9 cellular contexts compared by ENCODE assay signal in the genomic region with DNA sequence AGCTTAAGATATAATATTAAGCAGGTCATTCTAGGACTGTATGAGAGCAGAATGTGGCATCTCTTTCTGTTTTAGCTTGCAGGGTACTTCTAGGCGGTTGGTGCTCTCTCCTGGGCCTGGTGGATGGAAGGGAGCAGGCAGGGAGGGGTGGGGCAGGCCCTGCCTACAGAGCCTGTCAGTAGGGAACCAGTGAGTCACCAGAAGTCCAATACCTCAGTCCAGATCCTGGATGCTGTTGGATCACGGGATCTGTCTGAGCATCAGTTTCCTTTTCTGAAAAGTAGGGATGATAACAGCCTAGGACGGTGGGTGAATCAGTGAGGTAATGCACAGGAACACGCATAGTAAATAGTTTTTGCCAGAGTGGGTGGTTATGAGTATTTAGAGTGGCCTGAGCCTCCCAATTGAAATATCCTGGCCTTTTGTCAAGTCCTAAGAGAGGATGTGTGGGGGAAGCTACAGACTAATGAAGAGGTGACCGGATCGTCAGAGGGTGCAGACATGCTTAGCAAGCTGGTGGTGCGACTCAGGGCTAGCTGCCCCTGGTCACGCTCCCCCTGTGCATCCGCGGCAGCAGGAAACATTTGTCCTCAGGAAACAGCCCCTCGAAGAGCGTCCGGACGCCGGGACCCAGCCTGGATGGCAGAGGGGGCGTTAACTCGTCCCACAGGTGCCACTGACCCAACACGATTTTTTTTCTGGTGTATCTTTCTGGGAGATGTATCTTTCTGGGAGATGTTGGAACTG. TPM values are rescaled to one million over a fixed set of nuclear protein-coding genes. Genes with fewer than 3 reads are reported as not detected.
DNase-seq lines count a peak whose midpoint lies in the region; ATAC-seq and TF ChIP-seq lines count a peak whose summit lies in the region.
"Had no signal": no experiment of that assay in that cellular context is flagged by ENCODE, and none has a peak within 500 bp of the region (broad histone marks: within the 10 kb centered on the region; RNA-seq: fewer than 3 reads in every experiment).

No MANE protein-coding gene starts in this region.

- no peaks in the 10 kb centered on the region for H3K27me3 Mint-ChIP-seq in mesothelial cell of epicardium (ENCODE audit: low read depth)
- H3K27me3 Mint-ChIP-seq in activated T-cell treated with anti-CD3 and anti-CD28 coated beads, Interleukin-2, amount 50 U/mL, for 4 hours (ENCODE audit: low read depth): no peaks in the 10 kb centered on the region
- H3K27me3 Mint-ChIP-seq in activated CD4-positive, alpha-beta memory T cell treated with anti-CD3 and anti-CD28 coated beads, Interleukin-2, amount 10 ng/mL, durations not matched to agents 7 days and 5 days: no peaks in the 10 kb centered on the region

- H3K9me3 ChIP-seq in MG63 (no peaks in the 10 kb centered on the region), vagina (no peaks in the 10 kb centered on the region)

- no peak overlapping the region for H4K5ac ChIP-seq in mesendoderm (ENCODE audit: low read length)

- peak overlapping the region; percentile 61 for H3K27ac Mint-ChIP-seq in mesothelial cell of epicardium
- H3K27ac Mint-ChIP-seq in activated CD4-positive, alpha-beta memory T cell treated with anti-CD3 and anti-CD28 coated beads, Interleukin-2, amount 10 ng/mL, durations not matched to agents 7 days and 5 days: no peak overlapping the region

- peak overlapping the region; percentile 28 for H3K4me3 ChIP-seq in MG63
- no peak overlapping the region for H3K4me3 ChIP-seq in vagina
- H3K4me3 ChIP-seq in mesendoderm (ENCODE audit: low read length): no peak overlapping the region

- intact Hi-C loops in vagina (cut with DNase I): no loop called here

- no peaks in the 10 kb centered on the region for H3K79me2 ChIP-seq in mesendoderm (ENCODE audit: control insufficient read depth, insufficient read depth, low read length)

- no peak overlapping the region for H3K23ac ChIP-seq in mesendoderm (ENCODE audit: low read length)

- H2AK5ac ChIP-seq in mesendoderm (ENCODE audit: low read length): no peak overlapping the region

- no CpG with 5 or more reads among the region's 18 CpGs for WGBS in mesendoderm (ENCODE audit: extremely low coverage, insufficient coverage, low lambda C conversion rate)

- H3K4me1 Mint-ChIP-seq in mesothelial cell of epicardium: peaks cover 9% of the 10 kb centered on the region
- peaks cover 2% of the 10 kb centered on the region for H3K4me1 Mint-ChIP-seq in activated T-cell treated with anti-CD3 and anti-CD28 coated beads, Interleukin-2, amount 50 U/mL, for 4 hours (ENCODE audit: low read depth)
- peaks cover 9% of the 10 kb centered on the region for H3K4me1 Mint-ChIP-seq in activated CD4-positive, alpha-beta memory T cell treated with anti-CD3 and anti-CD28 coated beads, Interleukin-2, amount 10 ng/mL, durations not matched to agents 7 days and 5 days

- no peak overlapping the region for H3K56ac ChIP-seq in mesendoderm (ENCODE audit: low read length)

- peak overlapping the region; percentile 78 for H3K27ac ChIP-seq in vagina
- H3K27ac ChIP-seq in mesendoderm (ENCODE audit: low read depth, low read length): no peak overlapping the region

- no peaks in the 10 kb centered on the region for H3K9me3 Mint-ChIP-seq in mesothelial cell of epicardium
- H3K9me3 Mint-ChIP-seq in activated T-cell treated with anti-CD3 and anti-CD28 coated beads, Interleukin-2, amount 50 U/mL, for 4 hours: no peaks in the 10 kb centered on the region
- no peaks in the 10 kb centered on the region for H3K9me3 Mint-ChIP-seq in activated CD4-positive, alpha-beta memory T cell treated with anti-CD3 and anti-CD28 coated beads, Interleukin-2, amount 10 ng/mL, durations not matched to agents 7 days and 5 days

- no peaks in the 10 kb centered on the region; the same call in 1 of the 2 replicates for H3K36me3 ChIP-seq in MG63
- no peaks in the 10 kb centered on the region for H3K36me3 ChIP-seq in vagina
- H3K36me3 ChIP-seq in mesendoderm (ENCODE audit: control insufficient read depth, insufficient read depth, low read length): no peaks in the 10 kb centered on the region

- H2BK120ac ChIP-seq in mesendoderm (ENCODE audit: low read depth, low read length): no peak overlapping the region

- H3K36me3 Mint-ChIP-seq in mesothelial cell of epicardium: no peaks in the 10 kb centered on the region
- no peaks in the 10 kb centered on the region for H3K36me3 Mint-ChIP-seq in activated T-cell treated with anti-CD3 and anti-CD28 coated beads, Interleukin-2, amount 50 U/mL, for 4 hours (ENCODE audit: insufficient read depth)
- H3K36me3 Mint-ChIP-seq in activated CD4-positive, alpha-beta memory T cell treated with anti-CD3 and anti-CD28 coated beads, Interleukin-2, amount 10 ng/mL, durations not matched to agents 7 days and 5 days (ENCODE audit: low read depth): no peaks in the 10 kb centered on the region

- no peaks in the 10 kb centered on the region for H3K79me1 ChIP-seq in mesendoderm (ENCODE audit: low read length)

- no peak overlapping the region for H3K4me2 ChIP-seq in mesendoderm (ENCODE audit: low read length)

- no peak overlapping the region for H4K8ac ChIP-seq in mesendoderm (ENCODE audit: low read depth, low read length)

- H3K4me3 Mint-ChIP-seq in mesothelial cell of epicardium: no peak overlapping the region
- H3K4me3 Mint-ChIP-seq in activated T-cell treated with anti-CD3 and anti-CD28 coated beads, Interleukin-2, amount 50 U/mL, for 4 hours: no peak overlapping the region
- no peak overlapping the region for H3K4me3 Mint-ChIP-seq in activated CD4-positive, alpha-beta memory T cell treated with anti-CD3 and anti-CD28 coated beads, Interleukin-2, amount 10 ng/mL, durations not matched to agents 7 days and 5 days

- H2BK15ac ChIP-seq in mesendoderm (replicated peaks; ENCODE audit: low read depth): no peak overlapping the region

- no peak overlapping the region for H3K4ac ChIP-seq in mesendoderm (ENCODE audit: low read depth, low read length)

- peak; percentile 94 for DNase-seq in MG63
- peak; percentile 40 to 71 for DNase-seq in dermis microvascular lymphatic vessel endothelial cell (ENCODE audit: low read depth in 2 of 2)
- peak in 1 of 2 experiments; percentile 20 for DNase-seq in mesothelial cell of epicardium (ENCODE audit: low spot score in 2 of 2, unreplicated experiment in 2 of 2)
- DNase-seq in vagina (ENCODE audit: extremely low spot score in 2 of 2): no peak
- no peak for DNase-seq in activated T-cell treated with anti-CD3 and anti-CD28 coated beads, Interleukin-2, amount 50 U/mL, for 4 hours
- DNase-seq in activated CD4-positive, alpha-beta memory T cell treated with anti-CD3 and anti-CD28 coated beads, Interleukin-2, amount 10 ng/mL, durations not matched to agents 7 days and 5 days: no peak
- DNase-seq in mesendoderm: no peak
- DNase-seq: GDM1, hippocampal formation had no signal

- ATAC-seq in activated T-cell treated with anti-CD3 and anti-CD28 coated beads, Interleukin-2, amount 50 U/mL, for 4 hours: no peak

- H3K4me1 ChIP-seq in vagina (peaks cover 42% of the 10 kb centered on the region), mesendoderm (ENCODE audit: control insufficient read depth, low read depth, low read length) (no peaks in the 10 kb centered on the region)

- H3K27me3 ChIP-seq in MG63 (no peaks in the 10 kb centered on the region), vagina (no peaks in the 10 kb centered on the region), mesendoderm (ENCODE audit: insufficient read depth, low read length, poor library complexity) (no peaks in the 10 kb centered on the region)

- no peak overlapping the region for H3K18ac ChIP-seq in mesendoderm (ENCODE audit: low read length)

- no peak for TF ChIP-seq POLR2A in vagina (IDR thresholded peaks at IDR 0.05)

- TF ChIP-seq CTCF in mesothelial cell of epicardium (IDR thresholded peaks at IDR 0.05; ENCODE audit: unreplicated experiment) (no peak), vagina (IDR thresholded peaks at IDR 0.05) (no peak)

- CTCF ChIA-PET in activated CD4-positive, alpha-beta memory T cell treated with anti-CD3 and anti-CD28 coated beads, Interleukin-2, amount 10 ng/mL, durations not matched to agents 7 days and 5 days (lab: Charles Lee): interaction anchor here (1.0 kb wide), 1 partner anchor 207 kb away, joined by 3 read pairs; no protein-coding TSS in a partner anchor

- no peak overlapping the region for H3K9ac ChIP-seq in mesendoderm (ENCODE audit: low read length)

- POLR2A ChIA-PET in activated CD4-positive, alpha-beta memory T cell treated with anti-CD3 and anti-CD28 coated beads, Interleukin-2, amount 10 ng/mL, durations not matched to agents 7 days and 5 days (lab: Charles Lee): no interaction called here

- H2BK5ac ChIP-seq in mesendoderm (ENCODE audit: low read length): no peak overlapping the region

RNA-seq across cellular contexts. Expression of a gene that starts 23.9 kb away (rescaled TPM):
- 17.7 and 22.9 TPM in 2 replicates for total RNA-seq in MG63 (2014; rRNA removed; shearing (Covaris generic); ENCODE audit: low replicate concordance)
- total RNA-seq in dermis microvascular lymphatic vessel endothelial cell (4.4 and 6.3 TPM in 2 replicates), mesothelial cell of epicardium (88.8 to 95.9 TPM (median 95.4 TPM) in 3 replicates), vagina (45.9 TPM)
- total RNA-seq in activated T-cell treated with anti-CD3 and anti-CD28 coated beads, Interleukin-2, amount 50 U/mL, for 4 hours: 1 to 10 TPM in 2 of 3 donors, under 1 TPM in 1; 0.81 to 1.3 (median 1.1) TPM
- total RNA-seq in activated CD4-positive, alpha-beta memory T cell treated with anti-CD3 and anti-CD28 coated beads, Interleukin-2, amount 10 ng/mL, durations not matched to agents 7 days and 5 days: 1 to 10 TPM; 2.8 to 3.0 TPM
- 8.1 TPM for polyA plus RNA-seq in mesendoderm (2013, experiment 1 of 2)
- polyA plus RNA-seq in mesendoderm (2013, experiment 2 of 2): 8.5 TPM

RNA-seq across cellular contexts. Expression of a gene that starts 55.9 kb away (rescaled TPM):
- total RNA-seq in MG63 (2014; rRNA removed; shearing (Covaris generic); ENCODE audit: low replicate concordance): 108 and 190 TPM in 2 replicates
- total RNA-seq in dermis microvascular lymphatic vessel endothelial cell (88.6 and 119 TPM in 2 replicates), mesothelial cell of epicardium (10.4 to 11.4 TPM (median 10.7 TPM) in 3 replicates), vagina (729 TPM)
- 10 to 100 TPM; 51.5 to 54.3 (median 52.4) TPM for total RNA-seq in activated T-cell treated with anti-CD3 and anti-CD28 coated beads, Interleukin-2, amount 50 U/mL, for 4 hours
- 10 to 100 TPM; 77.1 to 77.8 TPM for total RNA-seq in activated CD4-positive, alpha-beta memory T cell treated with anti-CD3 and anti-CD28 coated beads, Interleukin-2, amount 10 ng/mL, durations not matched to agents 7 days and 5 days
- 54.9 TPM for polyA plus RNA-seq in mesendoderm (2013, experiment 1 of 2)
- polyA plus RNA-seq in mesendoderm (2013, experiment 2 of 2): 61.7 TPM

Comparison
In these comparisons a context has a peak if more than half of its experiments do, and no peak if none do; other contexts are left out.
1. DNase-seq: peak in MG63 (single experiment) and dermis microvascular lymphatic vessel endothelial cell (2 of 2); none in vagina (0 of 2), activated T-cell treated with anti-CD3 and anti-CD28 coated beads, Interleukin-2, amount 50 U/mL, for 4 hours (single experiment), activated CD4-positive, alpha-beta memory T cell treated with anti-CD3 and anti-CD28 coated beads, Interleukin-2, amount 10 ng/mL, durations not matched to agents 7 days and 5 days (single experiment) and mesendoderm (single experiment).